Comparison of ENCODE assay signal across 34 cellular contexts in the genomic region with DNA sequence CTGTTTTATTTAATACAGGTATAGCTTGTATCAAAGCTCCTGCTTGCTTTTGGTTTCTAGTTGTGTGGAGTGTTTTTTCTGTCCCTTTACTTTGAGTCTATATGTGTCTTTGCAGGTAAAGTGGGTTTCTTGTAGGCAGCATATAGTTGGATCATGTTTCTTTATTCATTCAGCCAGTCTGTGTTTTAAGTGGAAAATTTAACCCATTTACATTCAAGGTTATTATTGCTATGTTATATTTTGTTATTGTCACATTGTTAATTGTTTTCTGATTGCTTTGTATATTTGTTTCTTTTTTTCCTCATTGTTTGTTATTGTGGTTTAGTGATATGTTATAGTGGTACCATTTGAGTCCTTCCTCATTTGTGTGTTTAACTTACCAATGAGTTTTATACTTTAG. TPM values are rescaled to one million over a fixed set of nuclear protein-coding genes. Genes with fewer than 3 reads are reported as not detected.
"Had no signal": no experiment of that assay in that cellular context is flagged by ENCODE, and none has a peak within 500 bp of the region (broad histone marks: within the 10 kb centered on the region; RNA-seq: fewer than 3 reads in every experiment).

No MANE protein-coding gene starts in this region.

- H3K27me3 ChIP-seq: adrenal gland, body of pancreas, colonic mucosa, esophagus squamous epithelium, gastroesophageal sphincter, heart right ventricle had no signal

- DNase-seq: activated CD4-positive, alpha-beta memory T cell treated with anti-CD3 and anti-CD28 coated beads for 36 hours; activated CD4-positive, alpha-beta T cell treated with anti-CD3 and anti-CD28 coated beads for 1 hour; activated CD4-positive, alpha-beta T cell treated with anti-CD3 and anti-CD28 coated beads for 4 hours; activated CD8-positive, alpha-beta memory T cell treated with anti-CD3 and anti-CD28 coated beads, Interleukin-2, amount 10 ng/mL, durations not matched to agents 7 days and 5 days; activated CD8-positive, alpha-beta memory T cell treated with anti-CD3 and anti-CD28 coated beads, Interleukin-2, amount 50 U/mL, for 4 hours; activated CD8-positive, alpha-beta T cell treated with anti-CD3 and anti-CD28 coated beads, Interleukin-2, amount 10 ng/mL, durations not matched to agents 7 days and 5 days; activated effector memory CD4-positive, alpha-beta T cell treated with anti-CD3 and anti-CD28 coated beads, Interleukin-2, amount 50 U/mL, for 16 hours; activated naive CD4-positive, alpha-beta T cell treated with anti-CD3 and anti-CD28 coated beads for 36 hours; activated naive CD8-positive, alpha-beta T cell treated with anti-CD3 and anti-CD28 coated beads for 36 hours; activated naive CD8-positive, alpha-beta T cell treated with anti-CD3 and anti-CD28 coated beads, Interleukin-2, amount 50 U/mL, for 24 hours; activated T-cell treated with anti-CD3 and anti-CD28 coated beads, Interleukin-2, amount 50 U/mL, for 24 hours; adrenal gland; amygdala; aorta; body of pancreas; caudate nucleus; colonic mucosa; effector CD8-positive, alpha-beta T cell; esophagus squamous epithelium; foreskin melanocyte; heart right ventricle; T-helper 2 cell had no signal

- FAIRE-seq: endometrium, endothelial cell of umbilical vein had no signal

- H3K4me3 Mint-ChIP-seq: activated CD4-positive, alpha-beta memory T cell treated with anti-CD3 and anti-CD28 coated beads for 36 hours; activated CD8-positive, alpha-beta memory T cell treated with anti-CD3 and anti-CD28 coated beads, Interleukin-2, amount 10 ng/mL, durations not matched to agents 7 days and 5 days; activated CD8-positive, alpha-beta T cell treated with anti-CD3 and anti-CD28 coated beads, Interleukin-2, amount 10 ng/mL, durations not matched to agents 7 days and 5 days; activated naive CD4-positive, alpha-beta T cell treated with anti-CD3 and anti-CD28 coated beads for 36 hours; activated naive CD4-positive, alpha-beta T cell treated with anti-CD3 and anti-CD28 coated beads, Interleukin-2, amount 50 U/mL, for 24 hours; activated naive CD8-positive, alpha-beta T cell treated with anti-CD3 and anti-CD28 coated beads for 36 hours; activated naive CD8-positive, alpha-beta T cell treated with anti-CD3 and anti-CD28 coated beads, Interleukin-2, amount 50 U/mL, for 24 hours; activated T-cell treated with anti-CD3 and anti-CD28 coated beads, Interleukin-2, amount 50 U/mL, for 24 hours had no signal

- H3K36me3 ChIP-seq: adrenal gland, colonic mucosa had no signal

- H3K27ac Mint-ChIP-seq: activated CD4-positive, alpha-beta memory T cell treated with anti-CD3 and anti-CD28 coated beads for 36 hours; activated CD8-positive, alpha-beta memory T cell treated with anti-CD3 and anti-CD28 coated beads, Interleukin-2, amount 10 ng/mL, durations not matched to agents 7 days and 5 days; activated CD8-positive, alpha-beta T cell treated with anti-CD3 and anti-CD28 coated beads, Interleukin-2, amount 10 ng/mL, durations not matched to agents 7 days and 5 days; activated naive CD4-positive, alpha-beta T cell treated with anti-CD3 and anti-CD28 coated beads, Interleukin-2, amount 50 U/mL, for 24 hours; activated naive CD8-positive, alpha-beta T cell treated with anti-CD3 and anti-CD28 coated beads for 36 hours; activated naive CD8-positive, alpha-beta T cell treated with anti-CD3 and anti-CD28 coated beads, Interleukin-2, amount 50 U/mL, for 24 hours; activated T-cell treated with anti-CD3 and anti-CD28 coated beads, Interleukin-2, amount 50 U/mL, for 24 hours; activated T-helper 2 cell treated with anti-CD3 and anti-CD28 coated beads, Interferon-gamma antibody, Interleukin-2, Interleukin-4, amounts not matched to agents 10 μg/mL and 5 μg/mL and 100 μg/mL, durations not matched to agents 14 hours and 24 hours and 36 hours had no signal

- H3K27ac ChIP-seq: adrenal gland, body of pancreas, colonic mucosa, epithelial cell of prostate, esophagus squamous epithelium, gastroesophageal sphincter, heart right ventricle had no signal

- H3K9me3 ChIP-seq: body of pancreas, colonic mucosa had no signal

- H3K4me3 ChIP-seq: adrenal gland, body of pancreas, colonic mucosa, esophagus squamous epithelium, gastroesophageal sphincter, heart right ventricle had no signal

- H3K27me3 Mint-ChIP-seq: activated CD4-positive, alpha-beta memory T cell treated with anti-CD3 and anti-CD28 coated beads for 36 hours; activated naive CD4-positive, alpha-beta T cell treated with anti-CD3 and anti-CD28 coated beads, Interleukin-2, amount 50 U/mL, for 24 hours; activated naive CD8-positive, alpha-beta T cell treated with anti-CD3 and anti-CD28 coated beads for 36 hours; activated naive CD8-positive, alpha-beta T cell treated with anti-CD3 and anti-CD28 coated beads, Interleukin-2, amount 50 U/mL, for 24 hours; activated T-cell treated with anti-CD3 and anti-CD28 coated beads, Interleukin-2, amount 50 U/mL, for 24 hours had no signal

- H3K4me1 ChIP-seq: adrenal gland, body of pancreas, colonic mucosa, esophagus squamous epithelium, gastroesophageal sphincter, heart right ventricle had no signal

- ATAC-seq: activated CD8-positive, alpha-beta memory T cell treated with anti-CD3 and anti-CD28 coated beads, Interleukin-2, amount 10 ng/mL, durations not matched to agents 7 days and 5 days; activated CD8-positive, alpha-beta T cell treated with anti-CD3 and anti-CD28 coated beads, Interleukin-2, amount 10 ng/mL, durations not matched to agents 7 days and 5 days; activated naive CD8-positive, alpha-beta T cell treated with anti-CD3 and anti-CD28 coated beads, Interleukin-2, amount 50 U/mL, for 24 hours; body of pancreas; gastroesophageal sphincter; heart right ventricle had no signal

RNA-seq across cellular contexts. Expression of a gene that starts 26.7 kb away (rescaled TPM):
- total RNA-seq: activated CD4-positive, alpha-beta memory T cell treated with anti-CD3 and anti-CD28 coated beads for 36 hours; activated CD8-positive, alpha-beta memory T cell treated with anti-CD3 and anti-CD28 coated beads for 36 hours; activated CD8-positive, alpha-beta memory T cell treated with anti-CD3 and anti-CD28 coated beads, Interleukin-2, amount 10 ng/mL, durations not matched to agents 7 days and 5 days; activated CD8-positive, alpha-beta T cell treated with anti-CD3 and anti-CD28 coated beads, Interleukin-2, amount 10 ng/mL, durations not matched to agents 7 days and 5 days; activated naive CD4-positive, alpha-beta T cell treated with anti-CD3 and anti-CD28 coated beads for 36 hours; activated naive CD8-positive, alpha-beta T cell treated with anti-CD3 and anti-CD28 coated beads for 36 hours; activated T-helper 2 cell treated with anti-CD3 and anti-CD28 coated beads, Interferon-gamma antibody, Interleukin-2, Interleukin-4, amounts not matched to agents 10 μg/mL and 5 μg/mL and 100 μg/mL, durations not matched to agents 14 hours and 24 hours and 36 hours; body of pancreas; colonic mucosa; dermis microvascular lymphatic vessel endothelial cell; endothelial cell of umbilical vein; fibroblast of lung; fibroblast of villous mesenchyme; glomerular endothelial cell; heart right ventricle; T-helper 1 cell treated with Interleukin-12 subunit alpha and Interleukin-12 subunit beta and Interleukin-4 antibody, amounts not matched to agents 30 ng/mL and 1 ng/mL, for 36 hours had no signal
- polyA plus RNA-seq: aorta, endothelial cell of umbilical vein, fibroblast of lung had no signal
